1 cellular context compared by ENCODE assay signal in the genomic region with DNA sequence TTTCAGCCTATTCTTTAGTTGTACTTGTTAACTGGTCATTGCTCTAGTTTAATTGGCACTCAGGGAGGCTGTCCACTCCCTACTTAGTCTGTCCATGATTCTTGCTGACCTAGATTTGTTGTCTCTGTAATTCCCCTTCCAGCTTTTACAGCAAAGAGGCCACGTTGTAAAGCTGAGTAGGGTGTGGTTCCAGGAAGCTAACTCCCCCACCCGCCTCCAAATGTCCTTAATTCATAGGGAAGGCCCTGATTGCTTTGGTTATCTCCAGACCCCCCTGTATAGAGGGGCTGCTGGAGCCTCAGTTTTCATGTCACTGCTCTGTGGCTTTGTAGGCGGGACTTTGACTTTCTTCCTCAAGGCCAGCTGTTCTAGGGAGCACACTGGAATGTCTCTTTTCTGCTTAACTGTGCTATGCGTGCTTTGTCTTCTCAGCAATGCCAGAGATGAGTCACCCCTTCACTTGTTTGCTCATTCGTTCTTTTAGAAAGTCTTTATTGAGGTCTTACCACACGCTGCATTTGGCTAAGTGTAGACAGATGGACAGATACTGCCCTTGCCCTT.
A peak's percentile ranks its signal among the peaks of the same experiment; 100 is the strongest.
TF ChIP-seq lines count a peak whose summit lies in the region.

No MANE protein-coding gene starts in this region.

TF ChIP-seq in HepG2, 621 proteins besides CTCF, POLR2A, EP300 and RAD21 (continued from another document and continues in another):
- TF ChIP-seq, protein P1, sequence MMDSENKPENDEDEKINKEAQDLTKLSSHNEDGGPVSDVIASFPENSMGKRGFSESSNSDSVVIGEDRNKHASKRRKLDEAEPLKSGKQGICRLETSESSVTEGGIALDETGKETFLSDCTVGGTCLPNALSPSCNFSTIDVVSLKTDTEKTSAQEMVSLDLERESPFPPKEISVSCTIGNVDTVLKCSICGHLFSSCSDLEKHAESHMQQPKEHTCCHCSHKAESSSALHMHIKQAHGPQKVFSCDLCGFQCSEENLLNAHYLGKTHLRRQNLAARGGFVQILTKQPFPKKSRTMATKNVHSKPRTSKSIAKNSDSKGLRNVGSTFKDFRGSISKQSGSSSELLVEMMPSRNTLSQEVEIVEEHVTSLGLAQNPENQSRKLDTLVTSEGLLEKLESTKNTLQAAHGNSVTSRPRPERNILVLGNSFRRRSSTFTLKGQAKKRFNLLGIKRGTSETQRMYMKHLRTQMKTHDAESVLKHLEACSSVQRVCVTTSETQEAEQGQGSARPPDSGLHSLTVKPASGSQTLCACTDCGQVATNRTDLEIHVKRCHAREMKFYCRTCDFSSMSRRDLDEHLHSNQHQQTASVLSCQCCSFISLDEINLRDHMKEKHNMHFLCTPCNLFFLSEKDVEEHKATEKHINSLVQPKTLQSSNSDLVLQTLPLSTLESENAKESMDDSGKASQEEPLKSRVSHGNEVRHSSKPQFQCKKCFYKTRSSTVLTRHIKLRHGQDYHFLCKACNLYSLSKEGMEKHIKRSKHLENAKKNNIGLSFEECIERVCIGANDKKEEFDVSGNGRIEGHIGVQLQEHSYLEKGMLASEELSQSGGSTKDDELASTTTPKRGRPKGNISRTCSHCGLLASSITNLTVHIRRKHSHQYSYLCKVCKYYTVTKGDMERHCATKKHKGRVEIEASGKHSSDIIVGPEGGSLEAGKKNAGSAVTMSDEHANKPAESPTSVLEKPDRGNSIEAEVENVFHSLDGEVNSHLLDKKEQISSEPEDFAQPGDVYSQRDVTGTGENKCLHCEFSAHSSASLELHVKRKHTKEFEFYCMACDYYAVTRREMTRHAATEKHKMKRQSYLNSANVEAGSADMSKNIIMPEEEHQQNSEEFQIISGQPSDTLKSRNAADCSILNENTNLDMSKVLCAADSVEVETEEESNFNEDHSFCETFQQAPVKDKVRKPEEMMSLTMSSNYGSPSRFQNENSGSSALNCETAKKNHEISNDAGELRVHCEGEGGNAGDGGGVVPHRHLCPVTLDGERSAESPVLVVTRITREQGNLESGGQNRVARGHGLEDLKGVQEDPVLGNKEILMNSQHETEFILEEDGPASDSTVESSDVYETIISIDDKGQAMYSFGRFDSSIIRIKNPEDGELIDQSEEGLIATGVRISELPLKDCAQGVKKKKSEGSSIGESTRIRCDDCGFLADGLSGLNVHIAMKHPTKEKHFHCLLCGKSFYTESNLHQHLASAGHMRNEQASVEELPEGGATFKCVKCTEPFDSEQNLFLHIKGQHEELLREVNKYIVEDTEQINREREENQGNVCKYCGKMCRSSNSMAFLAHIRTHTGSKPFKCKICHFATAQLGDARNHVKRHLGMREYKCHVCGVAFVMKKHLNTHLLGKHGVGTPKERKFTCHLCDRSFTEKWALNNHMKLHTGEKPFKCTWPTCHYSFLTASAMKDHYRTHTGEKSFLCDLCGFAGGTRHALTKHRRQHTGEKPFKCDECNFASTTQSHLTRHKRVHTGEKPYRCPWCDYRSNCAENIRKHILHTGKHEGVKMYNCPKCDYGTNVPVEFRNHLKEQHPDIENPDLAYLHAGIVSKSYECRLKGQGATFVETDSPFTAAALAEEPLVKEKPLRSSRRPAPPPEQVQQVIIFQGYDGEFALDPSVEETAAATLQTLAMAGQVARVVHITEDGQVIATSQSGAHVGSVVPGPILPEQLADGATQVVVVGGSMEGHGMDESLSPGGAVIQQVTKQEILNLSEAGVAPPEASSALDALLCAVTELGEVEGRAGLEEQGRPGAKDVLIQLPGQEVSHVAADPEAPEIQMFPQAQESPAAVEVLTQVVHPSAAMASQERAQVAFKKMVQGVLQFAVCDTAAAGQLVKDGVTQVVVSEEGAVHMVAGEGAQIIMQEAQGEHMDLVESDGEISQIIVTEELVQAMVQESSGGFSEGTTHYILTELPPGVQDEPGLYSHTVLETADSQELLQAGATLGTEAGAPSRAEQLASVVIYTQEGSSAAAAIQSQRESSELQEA (CRISPR knock-in tag; IDR thresholded peaks at IDR 0.05; ENCODE audit: not compliant biosample characterization): no peak
- TF ChIP-seq YEATS2 (CRISPR knock-in tag; IDR thresholded peaks at IDR 0.05; ENCODE audit: borderline replicate concordance): peak; percentile 62; the same call in 1 of the 2 replicates
- TF ChIP-seq ZNF34 (CRISPR knock-in tag; IDR thresholded peaks at IDR 0.05; ENCODE audit: borderline replicate concordance): no peak
- TF ChIP-seq, protein P2, sequence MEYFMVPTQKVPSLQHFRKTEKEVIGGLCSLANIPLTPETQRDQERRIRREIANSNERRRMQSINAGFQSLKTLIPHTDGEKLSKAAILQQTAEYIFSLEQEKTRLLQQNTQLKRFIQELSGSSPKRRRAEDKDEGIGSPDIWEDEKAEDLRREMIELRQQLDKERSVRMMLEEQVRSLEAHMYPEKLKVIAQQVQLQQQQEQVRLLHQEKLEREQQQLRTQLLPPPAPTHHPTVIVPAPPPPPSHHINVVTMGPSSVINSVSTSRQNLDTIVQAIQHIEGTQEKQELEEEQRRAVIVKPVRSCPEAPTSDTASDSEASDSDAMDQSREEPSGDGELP (IDR thresholded peaks at IDR 0.05; ENCODE audit: borderline replicate concordance, low read depth): peak; percentile 84; the same call in 1 of the 2 replicates
- TF ChIP-seq, protein P3, sequence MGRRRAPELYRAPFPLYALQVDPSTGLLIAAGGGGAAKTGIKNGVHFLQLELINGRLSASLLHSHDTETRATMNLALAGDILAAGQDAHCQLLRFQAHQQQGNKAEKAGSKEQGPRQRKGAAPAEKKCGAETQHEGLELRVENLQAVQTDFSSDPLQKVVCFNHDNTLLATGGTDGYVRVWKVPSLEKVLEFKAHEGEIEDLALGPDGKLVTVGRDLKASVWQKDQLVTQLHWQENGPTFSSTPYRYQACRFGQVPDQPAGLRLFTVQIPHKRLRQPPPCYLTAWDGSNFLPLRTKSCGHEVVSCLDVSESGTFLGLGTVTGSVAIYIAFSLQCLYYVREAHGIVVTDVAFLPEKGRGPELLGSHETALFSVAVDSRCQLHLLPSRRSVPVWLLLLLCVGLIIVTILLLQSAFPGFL (CRISPR knock-in tag; IDR thresholded peaks at IDR 0.05): no peak
- no peak for TF ChIP-seq ZNF616 (CRISPR knock-in tag; IDR thresholded peaks at IDR 0.05; ENCODE audit: low read depth)
- TF ChIP-seq ZNF777 (CRISPR knock-in tag; IDR thresholded peaks at IDR 0.05): no peak
- TF ChIP-seq, protein P4, sequence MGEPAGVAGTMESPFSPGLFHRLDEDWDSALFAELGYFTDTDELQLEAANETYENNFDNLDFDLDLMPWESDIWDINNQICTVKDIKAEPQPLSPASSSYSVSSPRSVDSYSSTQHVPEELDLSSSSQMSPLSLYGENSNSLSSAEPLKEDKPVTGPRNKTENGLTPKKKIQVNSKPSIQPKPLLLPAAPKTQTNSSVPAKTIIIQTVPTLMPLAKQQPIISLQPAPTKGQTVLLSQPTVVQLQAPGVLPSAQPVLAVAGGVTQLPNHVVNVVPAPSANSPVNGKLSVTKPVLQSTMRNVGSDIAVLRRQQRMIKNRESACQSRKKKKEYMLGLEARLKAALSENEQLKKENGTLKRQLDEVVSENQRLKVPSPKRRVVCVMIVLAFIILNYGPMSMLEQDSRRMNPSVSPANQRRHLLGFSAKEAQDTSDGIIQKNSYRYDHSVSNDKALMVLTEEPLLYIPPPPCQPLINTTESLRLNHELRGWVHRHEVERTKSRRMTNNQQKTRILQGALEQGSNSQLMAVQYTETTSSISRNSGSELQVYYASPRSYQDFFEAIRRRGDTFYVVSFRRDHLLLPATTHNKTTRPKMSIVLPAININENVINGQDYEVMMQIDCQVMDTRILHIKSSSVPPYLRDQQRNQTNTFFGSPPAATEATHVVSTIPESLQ (CRISPR knock-in tag; conservative IDR thresholded peaks at IDR 0.05): no peak
- TF ChIP-seq, protein P5, sequence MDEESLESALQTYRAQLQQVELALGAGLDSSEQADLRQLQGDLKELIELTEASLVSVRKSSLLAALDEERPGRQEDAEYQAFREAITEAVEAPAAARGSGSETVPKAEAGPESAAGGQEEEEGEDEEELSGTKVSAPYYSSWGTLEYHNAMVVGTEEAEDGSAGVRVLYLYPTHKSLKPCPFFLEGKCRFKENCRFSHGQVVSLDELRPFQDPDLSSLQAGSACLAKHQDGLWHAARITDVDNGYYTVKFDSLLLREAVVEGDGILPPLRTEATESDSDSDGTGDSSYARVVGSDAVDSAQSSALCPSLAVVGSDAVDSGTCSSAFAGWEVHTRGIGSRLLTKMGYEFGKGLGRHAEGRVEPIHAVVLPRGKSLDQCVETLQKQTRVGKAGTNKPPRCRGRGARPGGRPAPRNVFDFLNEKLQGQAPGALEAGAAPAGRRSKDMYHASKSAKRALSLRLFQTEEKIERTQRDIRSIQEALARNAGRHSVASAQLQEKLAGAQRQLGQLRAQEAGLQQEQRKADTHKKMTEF (CRISPR knock-in tag; IDR thresholded peaks at IDR 0.05): peak; percentile 43; the same call in 1 of the 2 replicates
- TF ChIP-seq FOXP1 (IDR thresholded peaks at IDR 0.05): no peak
- TF ChIP-seq FOXP1 (CRISPR knock-in tag; IDR thresholded peaks at IDR 0.05): 0 out of 2 replicates have a peak, but pooled peaks have one; percentile 4
- TF ChIP-seq, protein P6, sequence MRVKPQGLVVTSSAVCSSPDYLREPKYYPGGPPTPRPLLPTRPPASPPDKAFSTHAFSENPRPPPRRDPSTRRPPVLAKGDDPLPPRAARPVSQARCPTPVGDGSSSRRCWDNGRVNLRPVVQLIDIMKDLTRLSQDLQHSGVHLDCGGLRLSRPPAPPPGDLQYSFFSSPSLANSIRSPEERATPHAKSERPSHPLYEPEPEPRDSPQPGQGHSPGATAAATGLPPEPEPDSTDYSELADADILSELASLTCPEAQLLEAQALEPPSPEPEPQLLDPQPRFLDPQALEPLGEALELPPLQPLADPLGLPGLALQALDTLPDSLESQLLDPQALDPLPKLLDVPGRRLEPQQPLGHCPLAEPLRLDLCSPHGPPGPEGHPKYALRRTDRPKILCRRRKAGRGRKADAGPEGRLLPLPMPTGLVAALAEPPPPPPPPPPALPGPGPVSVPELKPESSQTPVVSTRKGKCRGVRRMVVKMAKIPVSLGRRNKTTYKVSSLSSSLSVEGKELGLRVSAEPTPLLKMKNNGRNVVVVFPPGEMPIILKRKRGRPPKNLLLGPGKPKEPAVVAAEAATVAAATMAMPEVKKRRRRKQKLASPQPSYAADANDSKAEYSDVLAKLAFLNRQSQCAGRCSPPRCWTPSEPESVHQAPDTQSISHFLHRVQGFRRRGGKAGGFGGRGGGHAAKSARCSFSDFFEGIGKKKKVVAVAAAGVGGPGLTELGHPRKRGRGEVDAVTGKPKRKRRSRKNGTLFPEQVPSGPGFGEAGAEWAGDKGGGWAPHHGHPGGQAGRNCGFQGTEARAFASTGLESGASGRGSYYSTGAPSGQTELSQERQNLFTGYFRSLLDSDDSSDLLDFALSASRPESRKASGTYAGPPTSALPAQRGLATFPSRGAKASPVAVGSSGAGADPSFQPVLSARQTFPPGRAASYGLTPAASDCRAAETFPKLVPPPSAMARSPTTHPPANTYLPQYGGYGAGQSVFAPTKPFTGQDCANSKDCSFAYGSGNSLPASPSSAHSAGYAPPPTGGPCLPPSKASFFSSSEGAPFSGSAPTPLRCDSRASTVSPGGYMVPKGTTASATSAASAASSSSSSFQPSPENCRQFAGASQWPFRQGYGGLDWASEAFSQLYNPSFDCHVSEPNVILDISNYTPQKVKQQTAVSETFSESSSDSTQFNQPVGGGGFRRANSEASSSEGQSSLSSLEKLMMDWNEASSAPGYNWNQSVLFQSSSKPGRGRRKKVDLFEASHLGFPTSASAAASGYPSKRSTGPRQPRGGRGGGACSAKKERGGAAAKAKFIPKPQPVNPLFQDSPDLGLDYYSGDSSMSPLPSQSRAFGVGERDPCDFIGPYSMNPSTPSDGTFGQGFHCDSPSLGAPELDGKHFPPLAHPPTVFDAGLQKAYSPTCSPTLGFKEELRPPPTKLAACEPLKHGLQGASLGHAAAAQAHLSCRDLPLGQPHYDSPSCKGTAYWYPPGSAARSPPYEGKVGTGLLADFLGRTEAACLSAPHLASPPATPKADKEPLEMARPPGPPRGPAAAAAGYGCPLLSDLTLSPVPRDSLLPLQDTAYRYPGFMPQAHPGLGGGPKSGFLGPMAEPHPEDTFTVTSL (CRISPR knock-in tag; IDR thresholded peaks at IDR 0.05; ENCODE audit: borderline replicate concordance): peak; percentile 68
- no peak for TF ChIP-seq ZSCAN9 (CRISPR knock-in tag; IDR thresholded peaks at IDR 0.05; ENCODE audit: borderline replicate concordance)
- TF ChIP-seq SAP130 (CRISPR knock-in tag; IDR thresholded peaks at IDR 0.05; ENCODE audit: low read depth): peak; percentile 56
- TF ChIP-seq ZMYM2 (CRISPR knock-in tag; IDR thresholded peaks at IDR 0.05): no peak
- TF ChIP-seq, protein P7, sequence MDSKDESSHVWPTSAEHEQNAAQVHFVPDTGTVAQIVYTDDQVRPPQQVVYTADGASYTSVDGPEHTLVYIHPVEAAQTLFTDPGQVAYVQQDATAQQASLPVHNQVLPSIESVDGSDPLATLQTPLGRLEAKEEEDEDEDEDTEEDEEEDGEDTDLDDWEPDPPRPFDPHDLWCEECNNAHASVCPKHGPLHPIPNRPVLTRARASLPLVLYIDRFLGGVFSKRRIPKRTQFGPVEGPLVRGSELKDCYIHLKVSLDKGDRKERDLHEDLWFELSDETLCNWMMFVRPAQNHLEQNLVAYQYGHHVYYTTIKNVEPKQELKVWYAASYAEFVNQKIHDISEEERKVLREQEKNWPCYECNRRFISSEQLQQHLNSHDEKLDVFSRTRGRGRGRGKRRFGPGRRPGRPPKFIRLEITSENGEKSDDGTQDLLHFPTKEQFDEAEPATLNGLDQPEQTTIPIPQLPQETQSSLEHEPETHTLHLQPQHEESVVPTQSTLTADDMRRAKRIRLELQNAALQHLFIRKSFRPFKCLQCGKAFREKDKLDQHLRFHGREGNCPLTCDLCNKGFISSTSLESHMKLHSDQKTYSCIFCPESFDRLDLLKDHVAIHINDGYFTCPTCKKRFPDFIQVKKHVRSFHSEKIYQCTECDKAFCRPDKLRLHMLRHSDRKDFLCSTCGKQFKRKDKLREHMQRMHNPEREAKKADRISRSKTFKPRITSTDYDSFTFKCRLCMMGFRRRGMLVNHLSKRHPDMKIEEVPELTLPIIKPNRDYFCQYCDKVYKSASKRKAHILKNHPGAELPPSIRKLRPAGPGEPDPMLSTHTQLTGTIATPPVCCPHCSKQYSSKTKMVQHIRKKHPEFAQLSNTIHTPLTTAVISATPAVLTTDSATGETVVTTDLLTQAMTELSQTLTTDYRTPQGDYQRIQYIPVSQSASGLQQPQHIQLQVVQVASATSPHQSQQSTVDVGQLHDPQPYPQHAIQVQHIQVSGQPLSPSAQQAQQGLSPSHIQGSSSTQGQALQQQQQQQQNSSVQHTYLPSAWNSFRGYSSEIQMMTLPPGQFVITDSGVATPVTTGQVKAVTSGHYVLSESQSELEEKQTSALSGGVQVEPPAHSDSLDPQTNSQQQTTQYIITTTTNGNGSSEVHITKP (CRISPR knock-in tag; IDR thresholded peaks at IDR 0.05; ENCODE audit: low read depth): no peak
- TF ChIP-seq LCORL (IDR thresholded peaks at IDR 0.05): no peak
- no peak for TF ChIP-seq LCORL (CRISPR knock-in tag; IDR thresholded peaks at IDR 0.05)
- TF ChIP-seq, protein P8, sequence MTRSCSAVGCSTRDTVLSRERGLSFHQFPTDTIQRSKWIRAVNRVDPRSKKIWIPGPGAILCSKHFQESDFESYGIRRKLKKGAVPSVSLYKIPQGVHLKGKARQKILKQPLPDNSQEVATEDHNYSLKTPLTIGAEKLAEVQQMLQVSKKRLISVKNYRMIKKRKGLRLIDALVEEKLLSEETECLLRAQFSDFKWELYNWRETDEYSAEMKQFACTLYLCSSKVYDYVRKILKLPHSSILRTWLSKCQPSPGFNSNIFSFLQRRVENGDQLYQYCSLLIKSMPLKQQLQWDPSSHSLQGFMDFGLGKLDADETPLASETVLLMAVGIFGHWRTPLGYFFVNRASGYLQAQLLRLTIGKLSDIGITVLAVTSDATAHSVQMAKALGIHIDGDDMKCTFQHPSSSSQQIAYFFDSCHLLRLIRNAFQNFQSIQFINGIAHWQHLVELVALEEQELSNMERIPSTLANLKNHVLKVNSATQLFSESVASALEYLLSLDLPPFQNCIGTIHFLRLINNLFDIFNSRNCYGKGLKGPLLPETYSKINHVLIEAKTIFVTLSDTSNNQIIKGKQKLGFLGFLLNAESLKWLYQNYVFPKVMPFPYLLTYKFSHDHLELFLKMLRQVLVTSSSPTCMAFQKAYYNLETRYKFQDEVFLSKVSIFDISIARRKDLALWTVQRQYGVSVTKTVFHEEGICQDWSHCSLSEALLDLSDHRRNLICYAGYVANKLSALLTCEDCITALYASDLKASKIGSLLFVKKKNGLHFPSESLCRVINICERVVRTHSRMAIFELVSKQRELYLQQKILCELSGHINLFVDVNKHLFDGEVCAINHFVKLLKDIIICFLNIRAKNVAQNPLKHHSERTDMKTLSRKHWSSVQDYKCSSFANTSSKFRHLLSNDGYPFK (CRISPR knock-in tag; IDR thresholded peaks at IDR 0.05; ENCODE audit: borderline replicate concordance): no peak
